Comparison of ENCODE assay signal across 9 cellular contexts in the genomic region with DNA sequence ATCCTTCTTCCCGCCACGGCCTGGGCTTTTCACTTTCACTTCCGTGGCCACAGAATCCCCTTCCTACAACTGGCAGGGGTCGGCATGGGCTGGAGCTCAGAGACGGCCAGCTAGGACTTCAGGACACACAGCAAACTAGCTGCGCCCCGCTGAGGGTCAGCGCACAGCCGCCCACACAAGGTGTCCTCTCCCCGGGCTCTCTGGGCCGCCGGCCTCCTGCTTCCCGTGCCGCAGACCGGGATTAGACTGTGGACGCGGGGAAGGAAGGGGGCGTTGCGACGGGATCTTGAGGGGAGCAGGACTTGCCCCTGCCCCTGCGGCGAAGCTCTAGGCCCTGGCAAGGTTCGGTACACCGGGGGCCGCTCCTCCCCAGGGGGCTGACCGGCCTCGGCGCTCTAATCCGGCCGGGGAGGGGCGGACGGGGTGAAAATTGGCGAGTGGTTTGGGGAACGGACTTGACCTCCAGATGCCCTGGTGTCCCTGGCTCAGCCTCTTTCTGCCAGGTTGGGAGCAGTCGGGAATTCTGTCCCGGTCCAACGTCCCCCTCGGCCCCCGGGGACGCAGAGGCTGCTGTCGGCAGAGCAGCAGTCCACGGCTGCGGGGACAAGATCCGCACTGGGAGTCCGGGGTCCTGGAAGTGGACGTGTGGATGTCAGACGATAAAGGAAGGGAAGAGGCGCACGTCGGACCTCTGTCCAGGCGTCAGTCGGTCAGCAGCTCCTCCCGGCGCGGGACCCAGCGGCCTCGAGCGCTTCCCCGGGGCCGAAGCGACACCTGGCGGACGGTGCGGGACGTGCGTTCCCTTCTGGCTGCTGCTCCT. TPM values are rescaled to one million over a fixed set of nuclear protein-coding genes. Genes with fewer than 3 reads are reported as not detected.
DNase-seq lines count a peak whose midpoint lies in the region; FAIRE-seq lines count a peak whose summit lies in the region.
"Had no signal": no experiment of that assay in that cellular context is flagged by ENCODE, and none has a peak within 500 bp of the region (broad histone marks: within the 10 kb centered on the region; RNA-seq: fewer than 3 reads in every experiment).

No MANE protein-coding gene starts in this region.

- H3K27me3 ChIP-seq in SJCRH30, result 0 out of 2 replicates have a peak, but pooled peaks cover 11% of the 10 kb centered on the region

- H3K9me3 ChIP-seq in SJCRH30 (replicated peaks), result no peaks in the 10 kb centered on the region

- H3K4me1 ChIP-seq in SJCRH30, result peaks cover 3% of the 10 kb centered on the region

- H3K36me3 ChIP-seq in SJCRH30, result no peaks in the 10 kb centered on the region

- no peak overlapping the region for H3K27ac ChIP-seq in SJCRH30

- no peak for FAIRE-seq in frontal cortex (lab: Jason Lieb, UNC)
- FAIRE-seq: A204.1 had no signal

- peak; percentile 52 for DNase-seq in DMS79 treated with DMSO at 0.1 percent for 48 hours (lab: John Stamatoyannopoulos, UW)
- DNase-seq in DMS79 (lab: John Stamatoyannopoulos, UW), result no peak
- peak in 60 of 76 experiments; percentile 5 to 81 (median 54) for DNase-seq in HUDEP-2 (lab: John Stamatoyannopoulos, UW; ENCODE audit: unreplicated experiment in 76 of 76)
- DNase-seq in SJCRH30, result peak; percentile 54 to 72
- DNase-seq in activated naive CD4-positive, alpha-beta T cell (lab: John Stamatoyannopoulos, UW), result peak; percentile 62 to 77 (median 72)
- peak; percentile 92 to 95 for DNase-seq in frontal cortex (ENCODE audit: low spot score in 2 of 2)
- DNase-seq in non-pigmented ciliary epithelial cell (ENCODE audit: low read depth), result peak; percentile 9
- DNase-seq in stromal cell of bone marrow (ENCODE audit: low read depth), result peak; percentile 45

- H3K4me3 ChIP-seq in SJCRH30, result no peak overlapping the region

RNA-seq across cellular contexts. Expression of a gene that starts 1.8 kb away (rescaled TPM):
- 0.20 and 0.24 TPM in 2 replicates for total RNA-seq in SJCRH30 (2014; rRNA removed; shearing (Covaris generic))
- total RNA-seq in frontal cortex, result 9.8 TPM

RNA-seq across cellular contexts. Expression of a gene that starts 20.6 kb away (rescaled TPM):
- total RNA-seq in SJCRH30 (2014; rRNA removed; shearing (Covaris generic)), result 13.0 and 19.0 TPM in 2 replicates
- total RNA-seq in frontal cortex, result 6.1 TPM

RNA-seq across cellular contexts. Expression of a gene that starts 29.0 kb away (rescaled TPM):
- total RNA-seq in SJCRH30 (2014; rRNA removed; shearing (Covaris generic)), result 58.2 and 63.6 TPM in 2 replicates
- total RNA-seq in frontal cortex, result 165 TPM

RNA-seq across cellular contexts. Expression of a gene that starts 37.6 kb away (rescaled TPM):
- 0.13 TPM in 1 of 2 replicates, not detected in the other for total RNA-seq in SJCRH30 (2014; rRNA removed; shearing (Covaris generic))
- 0.82 TPM for total RNA-seq in frontal cortex

RNA-seq across cellular contexts. Expression of a gene that starts 46.3 kb away (rescaled TPM):
- 77.1 and 85.3 TPM in 2 replicates for total RNA-seq in SJCRH30 (2014; rRNA removed; shearing (Covaris generic))
- total RNA-seq in frontal cortex, result 20.8 TPM
